20 cellular contexts compared by ENCODE assay signal in the genomic region with DNA sequence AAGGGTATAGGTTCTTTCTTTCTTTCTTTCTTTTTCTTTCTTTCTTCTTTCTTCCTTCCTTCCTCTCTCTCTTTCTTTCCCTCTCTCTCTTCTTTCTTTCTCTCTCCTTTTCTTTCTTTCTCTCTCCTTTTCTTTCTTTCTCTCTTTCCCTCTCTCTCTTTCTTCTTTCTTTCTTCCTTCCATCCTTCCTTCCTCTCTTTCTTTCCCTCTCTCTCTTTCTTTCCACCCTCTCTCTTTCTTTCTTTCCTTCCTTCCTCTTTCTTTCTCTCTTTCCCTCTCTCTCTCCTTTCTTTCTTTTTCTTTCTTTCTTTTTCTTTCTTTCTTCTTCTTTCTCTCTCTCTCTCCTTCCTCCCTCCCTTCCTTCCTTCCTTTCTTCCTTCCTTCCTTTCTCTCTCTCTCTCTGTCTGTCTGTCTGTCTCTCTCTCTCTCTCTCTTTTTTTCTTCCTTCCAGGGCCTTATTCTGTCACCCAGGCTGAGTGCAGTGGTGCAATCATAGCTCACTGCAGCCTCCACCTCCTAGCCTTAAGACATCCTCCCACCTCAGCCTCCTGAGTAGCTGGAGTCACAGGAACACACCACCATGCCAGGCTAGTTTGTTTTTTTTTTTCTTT. TPM values are rescaled to one million over a fixed set of nuclear protein-coding genes. Genes with fewer than 3 reads are reported as not detected.
DNase-seq lines count a peak whose midpoint lies in the region; ATAC-seq and TF ChIP-seq lines count a peak whose summit lies in the region.
"Had no signal": no experiment of that assay in that cellular context is flagged by ENCODE, and none has a peak within 500 bp of the region (broad histone marks: within the 10 kb centered on the region; RNA-seq: fewer than 3 reads in every experiment).

No MANE protein-coding gene starts in this region.

- no peak overlapping the region for H3K4me3 Mint-ChIP-seq in T-helper 1 cell treated with Interleukin-12 subunit alpha and Interleukin-12 subunit beta and Interleukin-4 antibody, amounts not matched to agents 30 μg/mL and 1 μg/mL, for 36 hours
- H3K4me3 Mint-ChIP-seq in Calu3 (ENCODE audit: low read depth, unreplicated experiment): no peak overlapping the region
- H3K4me3 Mint-ChIP-seq in activated CD8-positive, alpha-beta T cell treated with anti-CD3 and anti-CD28 coated beads, Interleukin-2, amount 10 ng/mL, durations not matched to agents 7 days and 5 days: no peak overlapping the region
- peak overlapping the region; percentile 63 to 86 (median 80) for H3K4me3 Mint-ChIP-seq in naive thymus-derived CD4-positive, alpha-beta T cell

- H3K27me3 ChIP-seq in naive thymus-derived CD4-positive, alpha-beta T cell (ENCODE audit: control insufficient read depth in 2 of 2, insufficient read depth in 2 of 2, low read length in 2 of 2): no peaks in the 10 kb centered on the region
- H3K27me3 ChIP-seq: ascending aorta, BE2C, foreskin keratinocyte, upper lobe of right lung had no signal

- H3K9me3 ChIP-seq in naive thymus-derived CD4-positive, alpha-beta T cell (ENCODE audit: control insufficient read depth in 2 of 3, low read length in 3 of 3): no peaks in the 10 kb centered on the region
- H3K9me3 ChIP-seq: ascending aorta, BE2C, mucosa of descending colon, upper lobe of right lung had no signal

- H3K27ac Mint-ChIP-seq in T-helper 1 cell treated with Interleukin-12 subunit alpha and Interleukin-12 subunit beta and Interleukin-4 antibody, amounts not matched to agents 30 μg/mL and 1 μg/mL, for 36 hours: peak overlapping the region; percentile 86
- H3K27ac Mint-ChIP-seq in Calu3 (ENCODE audit: unreplicated experiment): peak overlapping the region; percentile 1
- H3K27ac Mint-ChIP-seq in activated CD8-positive, alpha-beta T cell treated with anti-CD3 and anti-CD28 coated beads, Interleukin-2, amount 10 ng/mL, durations not matched to agents 7 days and 5 days: peak overlapping the region; percentile 92
- peak overlapping the region in 8 of 9 donors; percentile 76 to 97 (median 92) for H3K27ac Mint-ChIP-seq in naive thymus-derived CD4-positive, alpha-beta T cell

- POLR2A ChIA-PET in activated CD8-positive, alpha-beta T cell treated with anti-CD3 and anti-CD28 coated beads, Interleukin-2, amount 10 ng/mL, durations not matched to agents 7 days and 5 days (lab: Charles Lee): interaction anchor here (0.7 to 2.7 kb wide), 9 partner anchors 19 to 50 kb away, joined by 3 to 21 read pairs (median 10); a partner anchor contains a TSS
- POLR2A ChIA-PET in naive thymus-derived CD4-positive, alpha-beta T cell (lab: Charles Lee): interaction anchor here (0.6 kb wide), 1 partner anchor 587 kb away, joined by 3 read pairs; no protein-coding TSS in a partner anchor

- no peaks in the 10 kb centered on the region for H3K27me3 Mint-ChIP-seq in T-helper 1 cell treated with Interleukin-12 subunit alpha and Interleukin-12 subunit beta and Interleukin-4 antibody, amounts not matched to agents 30 μg/mL and 1 μg/mL, for 36 hours (ENCODE audit: low read depth)
- H3K27me3 Mint-ChIP-seq in Calu3 (ENCODE audit: unreplicated experiment): no peaks in the 10 kb centered on the region
- no peaks in the 10 kb centered on the region for H3K27me3 Mint-ChIP-seq in activated CD8-positive, alpha-beta T cell treated with anti-CD3 and anti-CD28 coated beads, Interleukin-2, amount 10 ng/mL, durations not matched to agents 7 days and 5 days (ENCODE audit: low read depth)
- H3K27me3 Mint-ChIP-seq in naive thymus-derived CD4-positive, alpha-beta T cell: no peaks in the 10 kb centered on the region

- H3K4me1 ChIP-seq in naive thymus-derived CD4-positive, alpha-beta T cell (ENCODE audit: control insufficient read depth in 2 of 2, insufficient read depth in 2 of 2, low read length in 2 of 2): peaks cover 25 to 33% of the 10 kb centered on the region in 2 donors
- H3K4me1 ChIP-seq: BE2C, foreskin keratinocyte, upper lobe of right lung had no signal

- H3K36me3 Mint-ChIP-seq in T-helper 1 cell treated with Interleukin-12 subunit alpha and Interleukin-12 subunit beta and Interleukin-4 antibody, amounts not matched to agents 30 μg/mL and 1 μg/mL, for 36 hours (ENCODE audit: low read depth): peaks cover 2% of the 10 kb centered on the region
- H3K36me3 Mint-ChIP-seq in Calu3 (ENCODE audit: insufficient read depth, unreplicated experiment): peaks cover 4% of the 10 kb centered on the region
- peaks cover 8% of the 10 kb centered on the region for H3K36me3 Mint-ChIP-seq in activated CD8-positive, alpha-beta T cell treated with anti-CD3 and anti-CD28 coated beads, Interleukin-2, amount 10 ng/mL, durations not matched to agents 7 days and 5 days (ENCODE audit: low read depth)
- H3K36me3 Mint-ChIP-seq in naive thymus-derived CD4-positive, alpha-beta T cell: peaks cover 0 to 2% (median 0%) of the 10 kb centered on the region in 5 donors

- H3K27ac ChIP-seq in naive thymus-derived CD4-positive, alpha-beta T cell (ENCODE audit: low read depth, low read length): no peak overlapping the region
- H3K27ac ChIP-seq: 22Rv1, ascending aorta, foreskin keratinocyte, upper lobe of right lung had no signal

- H3K36me3 ChIP-seq in naive thymus-derived CD4-positive, alpha-beta T cell (ENCODE audit: control insufficient read depth in 2 of 3, insufficient read depth in 3 of 3, low read length in 3 of 3): no peaks in the 10 kb centered on the region
- H3K36me3 ChIP-seq: ascending aorta, BE2C, upper lobe of right lung had no signal

- H3K4me1 Mint-ChIP-seq in T-helper 1 cell treated with Interleukin-12 subunit alpha and Interleukin-12 subunit beta and Interleukin-4 antibody, amounts not matched to agents 30 μg/mL and 1 μg/mL, for 36 hours (ENCODE audit: low read depth): peaks cover 70% of the 10 kb centered on the region
- H3K4me1 Mint-ChIP-seq in Calu3 (ENCODE audit: low read depth, unreplicated experiment): peaks cover 52% of the 10 kb centered on the region
- H3K4me1 Mint-ChIP-seq in activated CD8-positive, alpha-beta T cell treated with anti-CD3 and anti-CD28 coated beads, Interleukin-2, amount 10 ng/mL, durations not matched to agents 7 days and 5 days (ENCODE audit: low read depth): peaks cover 94% of the 10 kb centered on the region
- peaks cover 37 to 85% (median 51%) of the 10 kb centered on the region in 7 donors for H3K4me1 Mint-ChIP-seq in naive thymus-derived CD4-positive, alpha-beta T cell

- BruUV-seq in Calu3 (replicated peaks; lab: Mats Ljungman, UMichigan): no TSS peak

- intact Hi-C loops in Calu3 (cut with micrococcal nuclease; ENCODE audit: unreplicated experiment): no loop called here
- intact Hi-C loops in naive thymus-derived CD4-positive, alpha-beta T cell (cut with micrococcal nuclease): loop anchor here (2.0 to 10.0 kb wide), 3 partner anchors 23 to 45 kb away; a partner anchor contains a TSS

- DNase-seq in T-helper 1 cell (no peak), Calu3 (no peak), NAMALWA (ENCODE audit: low spot score) (no peak), islet precursor cell (no peak)
- no peak for DNase-seq in activated CD8-positive, alpha-beta T cell treated with anti-CD3 and anti-CD28 coated beads, Interleukin-2, amount 10 ng/mL, durations not matched to agents 7 days and 5 days
- no peak for DNase-seq in naive thymus-derived CD4-positive, alpha-beta T cell
- DNase-seq: BE2C; foreskin keratinocyte; NCI-H187; nucleus accumbens; PC-3; retina; SHP77 treated with DMSO at 0.1 percent for 48 hours; stimulated activated CD4-positive, alpha-beta T cell treated with anti-CD3 and anti-CD28 coated beads, Interleukin-4, amount 100 ng/mL, for 24 hours; upper lobe of right lung had no signal

- TF ChIP-seq CTCF in Calu3 (IDR thresholded peaks at IDR 0.05; ENCODE audit: unreplicated experiment): no peak

- no peaks in the 10 kb centered on the region for H3K9me3 Mint-ChIP-seq in T-helper 1 cell treated with Interleukin-12 subunit alpha and Interleukin-12 subunit beta and Interleukin-4 antibody, amounts not matched to agents 30 μg/mL and 1 μg/mL, for 36 hours
- H3K9me3 Mint-ChIP-seq in Calu3 (ENCODE audit: low read depth, unreplicated experiment): no peaks in the 10 kb centered on the region
- H3K9me3 Mint-ChIP-seq in activated CD8-positive, alpha-beta T cell treated with anti-CD3 and anti-CD28 coated beads, Interleukin-2, amount 10 ng/mL, durations not matched to agents 7 days and 5 days (ENCODE audit: insufficient read depth): no peaks in the 10 kb centered on the region
- peaks cover 0 to 4% (median 0%) of the 10 kb centered on the region in 11 donors for H3K9me3 Mint-ChIP-seq in naive thymus-derived CD4-positive, alpha-beta T cell

- CTCF ChIA-PET in Calu3 (lab: Charles Lee): no interaction called here
- CTCF ChIA-PET in activated CD8-positive, alpha-beta T cell treated with anti-CD3 and anti-CD28 coated beads, Interleukin-2, amount 10 ng/mL, durations not matched to agents 7 days and 5 days (lab: Charles Lee): interaction anchor here (0.6 to 2.4 kb wide), 4 partner anchors 11 to 205 kb away, joined by 3 to 25 read pairs (median 3); a partner anchor contains a TSS
- CTCF ChIA-PET in naive thymus-derived CD4-positive, alpha-beta T cell (lab: Charles Lee): no interaction called here

- no peak overlapping the region for H3K4me3 ChIP-seq in naive thymus-derived CD4-positive, alpha-beta T cell (ENCODE audit: low read length)
- H3K4me3 ChIP-seq: ascending aorta, mucosa of descending colon, upper lobe of right lung had no signal

- no peak for ATAC-seq in activated CD8-positive, alpha-beta T cell treated with anti-CD3 and anti-CD28 coated beads, Interleukin-2, amount 10 ng/mL, durations not matched to agents 7 days and 5 days
- ATAC-seq in naive thymus-derived CD4-positive, alpha-beta T cell: no peak
- no peak for ATAC-seq in HG03139 (IDR thresholded peaks at IDR 0.05; ENCODE audit: unreplicated experiment)
- ATAC-seq: foreskin keratinocyte, PC-3, upper lobe of right lung had no signal

RNA-seq across cellular contexts. Expression of a gene that starts 26.8 kb away (rescaled TPM):
- total RNA-seq in Calu3 (2022): 202 and 260 TPM in 2 replicates
- total RNA-seq in activated CD8-positive, alpha-beta T cell treated with anti-CD3 and anti-CD28 coated beads, Interleukin-2, amount 10 ng/mL, durations not matched to agents 7 days and 5 days: 100 to 1,000 TPM; 532 to 569 TPM
- 100 to 1,000 TPM in 1 of 5 experiments, under 1 TPM in 2, not detected in 2; 0.64 to 260 (median 0.98) TPM for total RNA-seq in naive thymus-derived CD4-positive, alpha-beta T cell
- polyA plus RNA-seq in naive thymus-derived CD4-positive, alpha-beta T cell: not detected
- total RNA-seq: ascending aorta had no signal

RNA-seq across cellular contexts. Expression of a gene that starts 46.9 kb away (rescaled TPM):
- total RNA-seq in Calu3 (2022): not detected in 2 replicates
- 100 to 1,000 TPM; 135 to 140 TPM for total RNA-seq in activated CD8-positive, alpha-beta T cell treated with anti-CD3 and anti-CD28 coated beads, Interleukin-2, amount 10 ng/mL, durations not matched to agents 7 days and 5 days
- total RNA-seq in naive thymus-derived CD4-positive, alpha-beta T cell: 100 to 1,000 TPM in 1 of 5 experiments, 10 to 100 TPM in 2, 1 to 10 TPM in 1, under 1 TPM in 1; 0.49 to 158 (median 46.0) TPM
- 1 to 10 TPM; 2.0 to 6.3 TPM for polyA plus RNA-seq in naive thymus-derived CD4-positive, alpha-beta T cell
- total RNA-seq: ascending aorta, foreskin keratinocyte, PC-3 had no signal
- polyA plus RNA-seq: foreskin keratinocyte had no signal

Comparison
In these comparisons a context has a peak if more than half of its experiments do, and no peak if none do; other contexts are left out.
1. H3K27ac Mint-ChIP-seq: peak in every context shown above with its lines; median percentile 92 in naive thymus-derived CD4-positive, alpha-beta T cell; 92 in activated CD8-positive, alpha-beta T cell treated with anti-CD3 and anti-CD28 coated beads, Interleukin-2, amount 10 ng/mL, durations not matched to agents 7 days and 5 days; 86 in T-helper 1 cell treated with Interleukin-12 subunit alpha and Interleukin-12 subunit beta and Interleukin-4 antibody, amounts not matched to agents 30 μg/mL and 1 μg/mL, for 36 hours; 1 in Calu3.
2. H3K4me3 Mint-ChIP-seq: peak in naive thymus-derived CD4-positive, alpha-beta T cell (10 of 10); none in T-helper 1 cell treated with Interleukin-12 subunit alpha and Interleukin-12 subunit beta and Interleukin-4 antibody, amounts not matched to agents 30 μg/mL and 1 μg/mL, for 36 hours (single experiment), Calu3 (single experiment) and activated CD8-positive, alpha-beta T cell treated with anti-CD3 and anti-CD28 coated beads, Interleukin-2, amount 10 ng/mL, durations not matched to agents 7 days and 5 days (single experiment).